14 cellular contexts compared by ENCODE assay signal in the genomic region with DNA sequence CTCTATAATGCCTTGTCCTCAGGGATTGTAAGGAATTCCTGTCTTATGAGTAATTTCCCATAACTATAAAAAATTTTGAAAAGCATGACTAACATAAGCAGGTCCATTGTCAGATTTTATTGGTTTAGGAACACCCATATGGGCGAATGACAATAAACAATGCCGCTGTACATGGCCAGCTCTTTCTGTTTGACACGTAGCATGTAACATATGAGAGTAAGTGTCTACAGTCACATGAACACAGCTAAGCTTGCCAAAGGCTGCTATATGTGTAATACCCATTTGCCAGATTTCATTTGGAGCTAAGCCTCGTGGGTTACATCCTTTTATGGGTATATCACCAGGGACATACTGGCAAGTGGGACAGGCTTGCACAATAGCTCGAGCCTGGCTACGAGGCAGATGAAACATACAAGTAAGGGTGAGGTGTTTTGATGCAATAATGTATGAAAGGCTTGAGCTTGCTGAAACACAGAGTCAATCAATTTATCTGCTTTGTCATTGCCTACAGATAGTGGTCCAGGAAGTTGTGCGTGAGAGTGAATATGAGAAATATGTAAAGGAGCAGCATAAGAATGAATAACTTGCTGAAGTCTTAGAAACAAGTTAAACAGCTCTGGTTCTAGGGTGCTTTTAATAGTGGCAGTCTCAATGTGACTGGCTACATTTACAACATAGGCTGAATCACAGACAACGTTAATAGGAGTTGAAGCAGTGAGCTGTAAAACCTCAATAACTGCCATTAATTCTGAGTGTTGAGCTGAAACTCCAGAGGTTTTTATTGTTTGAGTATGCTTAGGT.
DNase-seq lines count a peak whose midpoint lies in the region; ATAC-seq, FAIRE-seq and TF ChIP-seq lines count a peak whose summit lies in the region.
"Had no signal": no experiment of that assay in that cellular context is flagged by ENCODE, and none has a peak within 500 bp of the region (broad histone marks: within the 10 kb centered on the region; RNA-seq: fewer than 3 reads in every experiment).

No MANE protein-coding gene starts in this region.

- WGBS in pancreas, 2 donors, result 72 to 79% methylated on average over 8 of the region's 8 CpGs

- no peak overlapping the region for H3K9ac ChIP-seq in colonic mucosa (ENCODE audit: low read depth in 2 of 2, low read length in 2 of 2)

- TF ChIP-seq CTCF in colonic mucosa (IDR thresholded peaks at IDR 0.05), result no peak
- TF ChIP-seq CTCF in pancreas (IDR thresholded peaks at IDR 0.05), result no peak

- peak in 1 of 4 donors; percentile 27 for ATAC-seq in pancreas

- intact Hi-C loops in colonic mucosa (cut with DNase I), result no loop called here
- intact Hi-C loops in pancreas (cut with DNase I), result no loop called here

- FAIRE-seq in GM19239 (lab: Jason Lieb, UNC), result peak; percentile 76
- FAIRE-seq in HTR-8/SVneo (lab: Jason Lieb, UNC), result no peak
- FAIRE-seq in pancreas (lab: Jason Lieb, UNC), result peak; percentile 65
- FAIRE-seq: G401.6 had no signal

- peak overlapping the region; percentile 69 for H3K27ac ChIP-seq in colonic mucosa
- no peak overlapping the region for H3K27ac ChIP-seq in pancreas
- H3K27ac ChIP-seq in CD8-positive, alpha-beta memory T cell (ENCODE audit: low read depth, low read length), result no peak overlapping the region
- H3K27ac ChIP-seq: PC-9 had no signal

- no peaks in the 10 kb centered on the region for H3K36me3 Mint-ChIP-seq in CD8-positive, alpha-beta memory T cell
- H3K36me3 Mint-ChIP-seq: CD4-positive, CD25-positive, alpha-beta regulatory T cell had no signal

- no peaks in the 10 kb centered on the region for H3K27me3 ChIP-seq in colonic mucosa
- H3K27me3 ChIP-seq in pancreas, result no peaks in the 10 kb centered on the region
- no peaks in the 10 kb centered on the region for H3K27me3 ChIP-seq in CD8-positive, alpha-beta memory T cell (ENCODE audit: insufficient read depth, low read length, poor library complexity, severe bottlenecking)

- H3K9me3 Mint-ChIP-seq in CD8-positive, alpha-beta memory T cell, result peaks cover 0 to 9% (median 3%) of the 10 kb centered on the region in 5 donors

- no peak for DNase-seq in GM19239 (ENCODE audit: insufficient read length, low spot score)
- peak; percentile 1 for DNase-seq in HTR-8/SVneo (ENCODE audit: insufficient read length, low spot score)
- no peak for DNase-seq in colonic mucosa
- DNase-seq in pancreas, result no peak
- DNase-seq in cerebellum (ENCODE audit: low spot score), result no peak
- no peak for DNase-seq in AG20443 (ENCODE audit: low spot score)
- no peak for DNase-seq in CD8-positive, alpha-beta memory T cell
- DNase-seq in GOT3 (lab: John Stamatoyannopoulos, UW), result no peak
- DNase-seq: activated CD8-positive, alpha-beta memory T cell treated with anti-CD3 and anti-CD28 coated beads for 24 hours; CD4-positive, CD25-positive, alpha-beta regulatory T cell; NCI-H1048; PC-9; T-helper 2 cell had no signal

- H3K27me3 Mint-ChIP-seq in CD8-positive, alpha-beta memory T cell, result peaks cover 0 to 4% of the 10 kb centered on the region in 2 donors
- H3K27me3 Mint-ChIP-seq: CD4-positive, CD25-positive, alpha-beta regulatory T cell had no signal

- CTCF ChIA-PET in CD8-positive, alpha-beta memory T cell (lab: Charles Lee), result no interaction called here

- no peak overlapping the region for H3K4me3 ChIP-seq in colonic mucosa
- no peak overlapping the region for H3K4me3 ChIP-seq in pancreas
- no peak overlapping the region for H3K4me3 ChIP-seq in CD8-positive, alpha-beta memory T cell (ENCODE audit: low read length)
- H3K4me3 ChIP-seq: PC-9 had no signal

- H3K36me3 ChIP-seq in colonic mucosa (no peaks in the 10 kb centered on the region), pancreas (no peaks in the 10 kb centered on the region)
- no peaks in the 10 kb centered on the region for H3K36me3 ChIP-seq in CD8-positive, alpha-beta memory T cell (ENCODE audit: insufficient read depth, low read length)

- H3K9me3 ChIP-seq in colonic mucosa, result no peaks in the 10 kb centered on the region
- H3K9me3 ChIP-seq in pancreas, result no peaks in the 10 kb centered on the region
- no peaks in the 10 kb centered on the region for H3K9me3 ChIP-seq in CD8-positive, alpha-beta memory T cell (ENCODE audit: low read length)

- POLR2A ChIA-PET in CD8-positive, alpha-beta memory T cell (lab: Charles Lee), result no interaction called here

- H3K4me1 Mint-ChIP-seq in CD8-positive, alpha-beta memory T cell, result no peaks in the 10 kb centered on the region
- H3K4me1 Mint-ChIP-seq: CD4-positive, CD25-positive, alpha-beta regulatory T cell had no signal

- no peak overlapping the region for H3K4me3 Mint-ChIP-seq in CD8-positive, alpha-beta memory T cell
- H3K4me3 Mint-ChIP-seq: CD4-positive, CD25-positive, alpha-beta regulatory T cell had no signal

- no peak overlapping the region for H3K27ac Mint-ChIP-seq in CD8-positive, alpha-beta memory T cell
- H3K27ac Mint-ChIP-seq: CD4-positive, CD25-positive, alpha-beta regulatory T cell had no signal

- H3K4me1 ChIP-seq in colonic mucosa (no peaks in the 10 kb centered on the region), pancreas (peaks cover 0 to 17% (median 11%) of the 10 kb centered on the region in 3 donors)
- no peaks in the 10 kb centered on the region for H3K4me1 ChIP-seq in CD8-positive, alpha-beta memory T cell (ENCODE audit: insufficient read depth, low read length)
